Comparison of ENCODE assay signal across 1 cellular context in the genomic region with DNA sequence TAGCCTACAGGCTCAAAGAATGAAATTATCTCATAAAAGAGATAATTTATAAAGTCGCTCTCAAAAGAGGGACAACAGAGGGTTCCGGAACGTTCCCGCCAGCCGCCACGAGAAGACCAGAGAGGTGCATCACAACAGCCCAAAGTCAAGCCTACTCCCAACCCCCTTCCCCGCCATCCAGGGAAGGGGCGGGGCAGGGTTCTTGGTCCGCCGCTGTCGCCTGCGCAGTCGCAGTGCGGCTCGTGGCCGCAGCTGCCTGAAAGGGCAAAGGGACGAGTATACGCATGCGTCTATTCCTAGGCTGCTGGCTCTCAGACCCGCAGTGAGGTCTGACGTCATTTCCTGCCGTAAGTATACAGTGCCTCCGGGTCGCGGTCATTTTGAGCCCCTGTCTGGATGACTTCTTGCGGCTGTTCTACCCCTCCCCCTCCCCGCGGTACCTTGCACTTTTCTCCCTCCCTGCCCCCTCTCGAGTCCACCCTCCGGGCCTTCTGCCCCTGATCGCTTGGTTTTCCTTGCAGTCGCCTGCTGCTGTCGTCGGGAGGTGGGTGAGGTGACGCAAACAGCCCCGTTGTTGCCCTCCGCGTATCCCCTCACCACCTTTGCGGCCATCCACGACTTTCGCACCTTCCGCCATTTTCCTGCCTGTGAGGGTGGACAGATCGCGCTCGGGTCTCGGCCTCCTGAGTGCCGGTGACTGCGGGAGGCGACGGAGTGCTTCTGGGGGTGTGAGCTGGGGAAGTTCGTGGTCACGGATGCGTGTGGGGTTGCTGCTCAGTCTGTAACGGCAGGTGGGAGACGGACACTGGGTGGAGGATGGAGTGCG.
TF ChIP-seq lines count a peak whose summit lies in the region.

A gene with protein sequence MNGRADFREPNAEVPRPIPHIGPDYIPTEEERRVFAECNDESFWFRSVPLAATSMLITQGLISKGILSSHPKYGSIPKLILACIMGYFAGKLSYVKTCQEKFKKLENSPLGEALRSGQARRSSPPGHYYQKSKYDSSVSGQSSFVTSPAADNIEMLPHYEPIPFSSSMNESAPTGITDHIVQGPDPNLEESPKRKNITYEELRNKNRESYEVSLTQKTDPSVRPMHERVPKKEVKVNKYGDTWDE (plus strand): TSS at position 383 of the 826 bp plus-strand sequence. CDS start 1,537 bp downstream, outside the sequence.

TF ChIP-seq in HEK293, 187 proteins besides CTCF, POLR2A, EP300 and RAD21 (continued from another document):
- TF ChIP-seq, protein P1, sequence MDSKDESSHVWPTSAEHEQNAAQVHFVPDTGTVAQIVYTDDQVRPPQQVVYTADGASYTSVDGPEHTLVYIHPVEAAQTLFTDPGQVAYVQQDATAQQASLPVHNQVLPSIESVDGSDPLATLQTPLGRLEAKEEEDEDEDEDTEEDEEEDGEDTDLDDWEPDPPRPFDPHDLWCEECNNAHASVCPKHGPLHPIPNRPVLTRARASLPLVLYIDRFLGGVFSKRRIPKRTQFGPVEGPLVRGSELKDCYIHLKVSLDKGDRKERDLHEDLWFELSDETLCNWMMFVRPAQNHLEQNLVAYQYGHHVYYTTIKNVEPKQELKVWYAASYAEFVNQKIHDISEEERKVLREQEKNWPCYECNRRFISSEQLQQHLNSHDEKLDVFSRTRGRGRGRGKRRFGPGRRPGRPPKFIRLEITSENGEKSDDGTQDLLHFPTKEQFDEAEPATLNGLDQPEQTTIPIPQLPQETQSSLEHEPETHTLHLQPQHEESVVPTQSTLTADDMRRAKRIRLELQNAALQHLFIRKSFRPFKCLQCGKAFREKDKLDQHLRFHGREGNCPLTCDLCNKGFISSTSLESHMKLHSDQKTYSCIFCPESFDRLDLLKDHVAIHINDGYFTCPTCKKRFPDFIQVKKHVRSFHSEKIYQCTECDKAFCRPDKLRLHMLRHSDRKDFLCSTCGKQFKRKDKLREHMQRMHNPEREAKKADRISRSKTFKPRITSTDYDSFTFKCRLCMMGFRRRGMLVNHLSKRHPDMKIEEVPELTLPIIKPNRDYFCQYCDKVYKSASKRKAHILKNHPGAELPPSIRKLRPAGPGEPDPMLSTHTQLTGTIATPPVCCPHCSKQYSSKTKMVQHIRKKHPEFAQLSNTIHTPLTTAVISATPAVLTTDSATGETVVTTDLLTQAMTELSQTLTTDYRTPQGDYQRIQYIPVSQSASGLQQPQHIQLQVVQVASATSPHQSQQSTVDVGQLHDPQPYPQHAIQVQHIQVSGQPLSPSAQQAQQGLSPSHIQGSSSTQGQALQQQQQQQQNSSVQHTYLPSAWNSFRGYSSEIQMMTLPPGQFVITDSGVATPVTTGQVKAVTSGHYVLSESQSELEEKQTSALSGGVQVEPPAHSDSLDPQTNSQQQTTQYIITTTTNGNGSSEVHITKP (tag by site-specific recombination; IDR thresholded peaks at IDR 0.05): peak; percentile 53; the same call in 1 of the 2 replicates
- peak; percentile 52 for TF ChIP-seq GLIS1 (tag by site-specific recombination; IDR thresholded peaks at IDR 0.05)
- TF ChIP-seq ZXDB (tag by site-specific recombination; IDR thresholded peaks at IDR 0.05): peak; percentile 97
- TF ChIP-seq BCL11B (tag by site-specific recombination; IDR thresholded peaks at IDR 0.05; ENCODE audit: low read depth): peak; percentile 90
- 0 out of 2 replicates have a peak, but pooled peaks have one; percentile 30 for TF ChIP-seq REPIN1 (tag by site-specific recombination; IDR thresholded peaks at IDR 0.05; ENCODE audit: low read depth)
